ENCODE assay signal across 13 cellular contexts in genomic region chr9:136309101-136309801, GRCh38. TPM values are rescaled to one million over a fixed set of nuclear protein-coding genes. Genes with fewer than 3 reads are reported as not detected.
DNase-seq lines count a peak whose midpoint lies in the region; ATAC-seq and TF ChIP-seq lines count a peak whose summit lies in the region.
"Had no signal": no experiment of that assay in that cellular context is flagged by ENCODE, and none has a peak within 500 bp of the region (broad histone marks: within the 10 kb centered on the region; RNA-seq: fewer than 3 reads in every experiment).

No MANE protein-coding gene starts in this region.

- no peaks in the 10 kb centered on the region for H3K36me3 ChIP-seq in IMR-90 (ENCODE audit: control insufficient read depth, insufficient read depth, low read length)
- H3K36me3 ChIP-seq: left lung, ovary, stomach had no signal

- ATAC-seq in IMR-90 (ENCODE audit: low read depth), result no peak
- no peak for ATAC-seq in HG03432 (IDR thresholded peaks at IDR 0.05; ENCODE audit: unreplicated experiment)
- ATAC-seq in HG03460 (IDR thresholded peaks at IDR 0.05; ENCODE audit: unreplicated experiment), result no peak
- ATAC-seq: left lung had no signal

- no peak overlapping the region for H3K18ac ChIP-seq in IMR-90 (ENCODE audit: low read depth, low read length)

- WGBS in IMR-90 (ENCODE audit: extremely low coverage in 2 of 2, insufficient read length in 1 of 2), 2 experiments, result 83% methylated on average over 10 of the region's 22 CpGs; no CpG with 5 or more reads in 1 of the 2 experiments

- H3K4me3 ChIP-seq in IMR-90 (ENCODE audit: insufficient read depth, low read depth, low read length), result no peak overlapping the region
- H3K4me3 ChIP-seq: left lung, ovary, stomach had no signal

- H4K5ac ChIP-seq in IMR-90 (ENCODE audit: low read depth, low read length), result no peak overlapping the region

- TF ChIP-seq CTCF in IMR-90 (conservative IDR thresholded peaks at IDR 0.05; ENCODE audit: low read depth, low read length), result no peak

- H3K27me3 ChIP-seq in IMR-90 (ENCODE audit: control insufficient read depth, insufficient read depth, low read length), result peaks cover 2% of the 10 kb centered on the region; the same call in 1 of the 2 replicates
- H3K27me3 ChIP-seq: ovary had no signal

- no peak overlapping the region for H3K56ac ChIP-seq in IMR-90 (ENCODE audit: extremely low read depth, insufficient read depth, low read length)

- H3K9me1 ChIP-seq in IMR-90 (ENCODE audit: insufficient read depth, low read length), result peaks cover 11% of the 10 kb centered on the region

- DNase-seq in COLO668 (lab: John Stamatoyannopoulos, UW; ENCODE audit: unreplicated experiment) (peak; percentile 93), IMR-90 (no peak), NCI-H345 treated with DMSO at 0.1 percent for 48 hours (lab: John Stamatoyannopoulos, UW; ENCODE audit: unreplicated experiment) (peak; percentile 86), glomerular visceral epithelial cell (ENCODE audit: extremely low spot score) (peak; percentile 72), mesenteric fat pad (ENCODE audit: low spot score) (no peak)
- no peak for DNase-seq in central memory CD4-positive, alpha-beta T cell
- DNase-seq: activated CD4-positive, alpha-beta T cell treated with anti-CD3 and anti-CD28 coated beads, Interleukin-2, amount 50 U/mL, for 4 hours; ovary; stomach had no signal

- POLR2A ChIA-PET in IMR-90 (lab: Charles Lee; ENCODE audit: unreplicated experiment), result no interaction called here

- no peaks in the 10 kb centered on the region for H4K20me1 ChIP-seq in IMR-90 (ENCODE audit: insufficient read depth, low read length)

- dilution Hi-C loops in IMR-90 (cut with HindIII; ENCODE audit: low sequenced_read_pairs, unreplicated experiment), result no loop called here

- H3K9ac ChIP-seq in IMR-90 (ENCODE audit: low read depth, low read length), result no peak overlapping the region

- H2BK20ac ChIP-seq in IMR-90 (ENCODE audit: low read depth, low read length), result no peak overlapping the region

- no peaks in the 10 kb centered on the region for H3K9me3 ChIP-seq in IMR-90 (ENCODE audit: control insufficient read depth, insufficient read depth, low read length)
- H3K9me3 ChIP-seq: left lung, ovary, stomach had no signal

- intact Hi-C loops in IMR-90 (cut with micrococcal nuclease), result no loop called here

- no peak overlapping the region for H3K14ac ChIP-seq in IMR-90 (replicated peaks; ENCODE audit: low read depth, low read length)

- in situ Hi-C loops in IMR-90 (cut with MboI; ENCODE audit: low sequenced_read_pairs), result no loop called here

- no peak overlapping the region for H4K8ac ChIP-seq in IMR-90 (ENCODE audit: low read depth in 2 of 2, low read length in 2 of 2)

- H2AK5ac ChIP-seq in IMR-90 (ENCODE audit: low read depth, low read length), result no peak overlapping the region

- no peaks in the 10 kb centered on the region for H3K4me1 ChIP-seq in IMR-90 (ENCODE audit: control insufficient read depth, insufficient read depth, low read length)
- H3K4me1 ChIP-seq: left lung had no signal

- TF ChIP-seq RAD21 in IMR-90 (IDR thresholded peaks at IDR 0.05; ENCODE audit: low read length), result no peak

- H3K23ac ChIP-seq in IMR-90 (ENCODE audit: low read depth, low read length), result no peak overlapping the region

- no peaks in the 10 kb centered on the region for H3K79me1 ChIP-seq in IMR-90 (ENCODE audit: low read depth in 1 of 2, low read length in 2 of 2)

- CTCF ChIA-PET in IMR-90 (lab: Yijun Ruan, JAX), result interaction anchor here (0.6 kb wide), 1 partner anchor 169 kb away, joined by 3 read pairs; no protein-coding TSS in a partner anchor

- no peak overlapping the region for H2BK15ac ChIP-seq in IMR-90 (ENCODE audit: low read depth, low read length)

- no peak overlapping the region for H2AFZ ChIP-seq in IMR-90 (replicated peaks; ENCODE audit: low read length, poor library complexity)

- no peak overlapping the region for H3K27ac ChIP-seq in IMR-90 (ENCODE audit: insufficient read depth, low read length)
- H3K27ac ChIP-seq: left lung, ovary, stomach had no signal

- no peak overlapping the region for H4K91ac ChIP-seq in IMR-90 (ENCODE audit: insufficient read depth, low read depth, low read length)

- no peak overlapping the region for H3K4ac ChIP-seq in IMR-90 (ENCODE audit: low read depth, low read length)

- H2BK120ac ChIP-seq in IMR-90 (ENCODE audit: low read depth, low read length), result no peak overlapping the region

- no peak overlapping the region for H3K4me2 ChIP-seq in IMR-90 (ENCODE audit: low read depth, low read length)

- BruUV-seq in IMR-90 (replicated peaks; lab: Mats Ljungman, UMichigan), result no TSS peak

- no peak overlapping the region for H2AK9ac ChIP-seq in IMR-90 (replicated peaks; ENCODE audit: low read depth, low read length, poor library complexity)

- H2BK5ac ChIP-seq in IMR-90 (ENCODE audit: low read depth, low read length, poor library complexity, severe bottlenecking), result peak overlapping the region; percentile 74

- TF ChIP-seq POLR2A in IMR-90 (IDR thresholded peaks at IDR 0.05; ENCODE audit: low read depth, low read length), result no peak

TF ChIP-seq in IMR-90, 13 proteins besides CTCF, POLR2A, EP300 and RAD21:
- TF ChIP-seq RCOR1 (IDR thresholded peaks at IDR 0.05; ENCODE audit: insufficient replicate concordance, low read length) (no peak), CHD1 (IDR thresholded peaks at IDR 0.05; ENCODE audit: low read depth, low read length) (no peak), MXI1 (IDR thresholded peaks at IDR 0.05; ENCODE audit: borderline replicate concordance, low read depth, low read length) (no peak), MAZ (IDR thresholded peaks at IDR 0.05; ENCODE audit: borderline replicate concordance, low read depth, low read length) (no peak), ELK1 (IDR thresholded peaks at IDR 0.05; ENCODE audit: borderline replicate concordance, low read depth, low read length) (no peak), NFE2L2 (IDR thresholded peaks at IDR 0.05; ENCODE audit: low read depth, low read length) (no peak), FOS (IDR thresholded peaks at IDR 0.05; ENCODE audit: low read depth, low read length) (no peak)
- TF ChIP-seq, protein P1, sequence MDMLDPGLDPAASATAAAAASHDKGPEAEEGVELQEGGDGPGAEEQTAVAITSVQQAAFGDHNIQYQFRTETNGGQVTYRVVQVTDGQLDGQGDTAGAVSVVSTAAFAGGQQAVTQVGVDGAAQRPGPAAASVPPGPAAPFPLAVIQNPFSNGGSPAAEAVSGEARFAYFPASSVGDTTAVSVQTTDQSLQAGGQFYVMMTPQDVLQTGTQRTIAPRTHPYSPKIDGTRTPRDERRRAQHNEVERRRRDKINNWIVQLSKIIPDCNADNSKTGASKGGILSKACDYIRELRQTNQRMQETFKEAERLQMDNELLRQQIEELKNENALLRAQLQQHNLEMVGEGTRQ (IDR thresholded peaks at IDR 0.05; ENCODE audit: low read depth, low read length), result no peak

RNA-seq across cellular contexts. Expression of gene CCDC187, which starts 5.4 kb away (rescaled TPM):
- total RNA-seq in IMR-90 (2012; rRNA removed) (not detected in 2 replicates), mesenteric fat pad (not detected)
- not detected in 2 replicates for polyA plus RNA-seq in IMR-90 (2012; rRNA removed)
- not detected in 2 replicates for polyA plus RNA-seq in IMR-90 (2012; cell fraction: cytosol; rRNA removed)
- not detected in 2 replicates for polyA plus RNA-seq in IMR-90 (2012; cell fraction: nucleus; rRNA removed; ENCODE audit: low replicate concordance)
- polyA plus RNA-seq: CD14-positive monocyte had no signal

RNA-seq across cellular contexts. Expression of gene GPSM1, which starts 18.1 kb away (rescaled TPM):
- 28.7 and 29.7 TPM in 2 replicates for total RNA-seq in IMR-90 (2012; rRNA removed)
- 71.2 and 91.4 TPM in 2 replicates for polyA plus RNA-seq in IMR-90 (2012; rRNA removed)
- polyA plus RNA-seq in IMR-90 (2012; cell fraction: cytosol; rRNA removed), result 45.5 and 87.8 TPM in 2 replicates
- 297 and 693 TPM in 2 replicates for polyA plus RNA-seq in IMR-90 (2012; cell fraction: nucleus; rRNA removed; ENCODE audit: low replicate concordance)
- total RNA-seq in mesenteric fat pad, result 11.0 TPM

RNA-seq across cellular contexts. Expression of gene DNLZ, which starts 54.3 kb away (rescaled TPM):
- total RNA-seq in IMR-90 (2012; rRNA removed), result 2.0 and 6.1 TPM in 2 replicates
- polyA plus RNA-seq in IMR-90 (2012; rRNA removed), result 11.4 and 20.3 TPM in 2 replicates
- 19.7 and 40.1 TPM in 2 replicates for polyA plus RNA-seq in IMR-90 (2012; cell fraction: cytosol; rRNA removed)
- 8.7 and 31.6 TPM in 2 replicates for polyA plus RNA-seq in IMR-90 (2012; cell fraction: nucleus; rRNA removed; ENCODE audit: low replicate concordance)
- 22.6 TPM for total RNA-seq in mesenteric fat pad

Comparison
In these comparisons a context has a peak if more than half of its experiments do, and no peak if none do; other contexts are left out.
1. DNase-seq: peak in COLO668 (single experiment), NCI-H345 treated with DMSO at 0.1 percent for 48 hours (single experiment) and glomerular visceral epithelial cell (single experiment); none in IMR-90 (single experiment), mesenteric fat pad (single experiment) and central memory CD4-positive, alpha-beta T cell (single experiment).